ENCODE assay signal across 9 cellular contexts in the genomic region with DNA sequence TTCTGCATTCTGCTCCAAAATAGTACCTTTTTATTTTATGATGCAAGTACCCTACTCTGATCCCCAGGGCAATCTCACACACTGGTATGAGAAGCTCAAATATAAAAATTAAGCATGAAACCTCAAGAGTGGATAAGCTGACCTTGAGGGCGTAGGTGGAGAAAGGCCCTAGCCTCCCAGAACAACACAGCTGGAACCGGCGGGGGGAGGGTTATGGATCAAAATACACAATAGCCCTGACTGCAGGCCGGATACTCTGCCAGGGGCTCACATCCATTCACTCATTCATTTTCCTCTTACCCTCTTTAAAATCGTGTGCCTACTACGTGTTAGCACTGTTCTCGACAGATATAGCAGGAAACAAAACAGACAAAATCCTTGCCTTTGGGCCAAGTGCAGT. TPM values are rescaled to one million over a fixed set of nuclear protein-coding genes. Genes with fewer than 3 reads are reported as not detected.
DNase-seq lines count a peak whose midpoint lies in the region; ATAC-seq and TF ChIP-seq lines count a peak whose summit lies in the region.
"Had no signal": no experiment of that assay in that cellular context is flagged by ENCODE, and none has a peak within 500 bp of the region (broad histone marks: within the 10 kb centered on the region; RNA-seq: fewer than 3 reads in every experiment).

No MANE protein-coding gene starts in this region.

- DNase-seq in Right ventricle myocardium inferior (ENCODE audit: missing footprints): peak; percentile 68
- no peak for DNase-seq in left cardiac atrium
- DNase-seq in breast epithelium (ENCODE audit: low spot score in 2 of 2): no peak
- DNase-seq in mesenchymal stem cell: no peak
- peak in 1 of 2 donors; percentile 48 for DNase-seq in uterus
- no peak for DNase-seq in dedifferentiated amniotic fluid mesenchymal stem cell (ENCODE audit: extremely low spot score)
- no peak for DNase-seq in cerebellar cortex (ENCODE audit: low spot score)
- DNase-seq: activated CD8-positive, alpha-beta memory T cell treated with anti-CD3 and anti-CD28 coated beads, Interleukin-2, amount 50 U/mL, for 4 hours had no signal

- H3K9ac ChIP-seq in mesenchymal stem cell (ENCODE audit: low read length): peak overlapping the region; percentile 22

- H2BK5ac ChIP-seq in mesenchymal stem cell (ENCODE audit: low read depth, low read length, poor library complexity, severe bottlenecking): no peak overlapping the region

- ATAC-seq in Right ventricle myocardium inferior (no peak), left cardiac atrium (no peak), GM21717 (IDR thresholded peaks at IDR 0.05; ENCODE audit: unreplicated experiment) (no peak)

- peak overlapping the region in 1 of 2 experiments; percentile 45 for H3K14ac ChIP-seq in mesenchymal stem cell (ENCODE audit: low read length in 2 of 2)

- intact Hi-C loops in Right ventricle myocardium inferior (cut with DNase I): no loop called here
- intact Hi-C loops in left cardiac atrium (cut with DNase I): no loop called here
- intact Hi-C loops in breast epithelium (cut with DNase I; ENCODE audit: low total_unique reads): no loop called here
- intact Hi-C loops in uterus (cut with DNase I; ENCODE audit: low total_unique reads): no loop called here

- no peak overlapping the region for H2BK120ac ChIP-seq in mesenchymal stem cell (ENCODE audit: low read depth, low read length)

- no peak for TF ChIP-seq POLR2A in breast epithelium (IDR thresholded peaks at IDR 0.05)
- no peak for TF ChIP-seq POLR2A in uterus (IDR thresholded peaks at IDR 0.05)

- H3K36me3 ChIP-seq in breast epithelium: no peaks in the 10 kb centered on the region
- H3K36me3 ChIP-seq in mesenchymal stem cell (ENCODE audit: control insufficient read depth in 1 of 2, insufficient read depth in 2 of 2, low read depth in 1 of 2, low read length in 2 of 2): no peaks in the 10 kb centered on the region
- H3K36me3 ChIP-seq in uterus: no peaks in the 10 kb centered on the region

- peak overlapping the region; percentile 44 to 66 for H3K18ac ChIP-seq in mesenchymal stem cell (ENCODE audit: low read depth in 1 of 2, low read length in 2 of 2)

- peak overlapping the region; percentile 52 for H4K91ac ChIP-seq in mesenchymal stem cell (ENCODE audit: low read length)

- H3K4ac ChIP-seq in mesenchymal stem cell (ENCODE audit: low read depth in 1 of 2, low read length in 2 of 2): peak overlapping the region; percentile 69 to 92

- H3K27me3 ChIP-seq in breast epithelium (no peaks in the 10 kb centered on the region), mesenchymal stem cell (ENCODE audit: control insufficient read depth in 1 of 2, insufficient read depth in 1 of 2, low read length in 2 of 2) (no peaks in the 10 kb centered on the region), uterus (no peaks in the 10 kb centered on the region)

- H2AFZ ChIP-seq in mesenchymal stem cell (ENCODE audit: low read depth, low read length): no peak overlapping the region

- peaks cover 30% of the 10 kb centered on the region for H3K79me1 ChIP-seq in mesenchymal stem cell (replicated peaks; ENCODE audit: low read length, poor library complexity, severe bottlenecking)

- H2BK12ac ChIP-seq in mesenchymal stem cell (ENCODE audit: low read length in 2 of 2): peak overlapping the region; percentile 61 to 85

- H2AK5ac ChIP-seq in mesenchymal stem cell (ENCODE audit: low read length, severe bottlenecking): no peak overlapping the region

- H3K27ac ChIP-seq in breast epithelium (peak overlapping the region; percentile 88 to 94), mesenchymal stem cell (ENCODE audit: low read length, poor library complexity, severe bottlenecking) (peak overlapping the region; percentile 94), uterus (peak overlapping the region; percentile 85 to 93)

- no peak overlapping the region for H3K4me2 ChIP-seq in mesenchymal stem cell (ENCODE audit: low read length, poor library complexity, severe bottlenecking)

- H2BK15ac ChIP-seq in mesenchymal stem cell (ENCODE audit: low read depth, poor library complexity, severe bottlenecking): peak overlapping the region; percentile 87

- H3K23ac ChIP-seq in mesenchymal stem cell (ENCODE audit: low read length in 2 of 2): no peak overlapping the region

- H3K4me1 ChIP-seq in breast epithelium: peaks cover 44 to 54% of the 10 kb centered on the region in 2 donors
- H3K4me1 ChIP-seq in mesenchymal stem cell (ENCODE audit: control insufficient read depth, insufficient read depth, low read depth, low read length): peaks cover 75% of the 10 kb centered on the region
- peaks cover 41 to 58% of the 10 kb centered on the region in 2 donors for H3K4me1 ChIP-seq in uterus

- TF ChIP-seq CTCF in breast epithelium (IDR thresholded peaks at IDR 0.05): no peak
- TF ChIP-seq CTCF in uterus (IDR thresholded peaks at IDR 0.05): no peak

- no peaks in the 10 kb centered on the region for H3K9me3 ChIP-seq in breast epithelium
- no peaks in the 10 kb centered on the region for H3K9me3 ChIP-seq in mesenchymal stem cell (ENCODE audit: control insufficient read depth, low read length)
- H3K9me3 ChIP-seq in uterus: no peaks in the 10 kb centered on the region

- H4K8ac ChIP-seq in mesenchymal stem cell (ENCODE audit: low read length): no peak overlapping the region

- 16% methylated on average over 7 of the region's 7 CpGs for WGBS in mesenchymal stem cell

- H3K4me3 ChIP-seq in breast epithelium (no peak overlapping the region), mesenchymal stem cell (ENCODE audit: insufficient read depth in 1 of 2, low read depth in 1 of 2, low read length in 2 of 2) (no peak overlapping the region), uterus (no peak overlapping the region)

RNA-seq across cellular contexts. Expression of gene ECE1, which starts 32.8 kb away (rescaled TPM):
- 49.3 TPM for total RNA-seq in Right ventricle myocardium inferior
- total RNA-seq in left cardiac atrium: 100 to 1,000 TPM in 1 of 2 donors, 10 to 100 TPM in 1; 66.2 to 138 TPM
- total RNA-seq in breast epithelium: 100 to 1,000 TPM in 2 of 3 donors, 10 to 100 TPM in 1; 62.6 to 121 (median 112) TPM
- 229 TPM for polyA plus RNA-seq in mesenchymal stem cell (2013, experiment 1 of 2)
- polyA plus RNA-seq in mesenchymal stem cell (2013, experiment 2 of 2): 222 TPM
- total RNA-seq in uterus: 100 to 1,000 TPM in 1 of 4 donors, 10 to 100 TPM in 3; 45.6 to 175 (median 59.1) TPM
